1 cellular context compared by ENCODE assay signal in genomic region chr20:64207641-64208590, GRCh38.
TF ChIP-seq lines count a peak whose summit lies in the region.

No MANE protein-coding gene starts in this region.

TF ChIP-seq in HepG2, 621 proteins besides CTCF, POLR2A, EP300 and RAD21:
- TF ChIP-seq MNT (IDR thresholded peaks at IDR 0.05) (0 out of 2 replicates have a peak, but pooled peaks have one; percentile 4), ZNF816 (CRISPR knock-in tag; IDR thresholded peaks at IDR 0.05; ENCODE audit: borderline replicate concordance) (no peak), RXRA (CRISPR knock-in tag; IDR thresholded peaks at IDR 0.05) (0 out of 2 replicates have a peak, but pooled peaks have one; percentile 22)
